Comparison of ENCODE assay signal across 19 cellular contexts in the genomic region with DNA sequence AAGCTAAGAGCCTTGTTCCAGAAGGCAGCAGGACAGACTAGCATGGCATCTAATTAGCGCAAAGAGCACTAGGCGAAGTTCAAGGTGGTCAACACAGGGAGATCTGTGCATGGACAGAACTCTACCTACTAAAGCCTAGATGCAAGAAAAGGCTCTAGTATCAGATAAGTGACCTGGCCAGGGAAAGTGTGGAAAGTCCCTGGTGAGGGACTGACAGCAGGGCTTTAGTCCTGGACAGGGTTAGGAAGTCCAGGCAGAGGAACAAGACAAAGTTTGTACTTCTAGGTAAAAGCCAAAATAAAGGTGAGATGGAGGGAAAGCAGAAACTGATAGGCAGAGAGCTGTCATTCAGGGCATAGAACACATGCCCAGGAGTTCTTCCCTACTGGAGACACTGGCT. TPM values are rescaled to one million over a fixed set of nuclear protein-coding genes. Genes with fewer than 3 reads are reported as not detected.
DNase-seq lines count a peak whose midpoint lies in the region; ATAC-seq lines count a peak whose summit lies in the region.
"Had no signal": no experiment of that assay in that cellular context is flagged by ENCODE, and none has a peak within 500 bp of the region (broad histone marks: within the 10 kb centered on the region; RNA-seq: fewer than 3 reads in every experiment).

No MANE protein-coding gene starts in this region.

- no peaks in the 10 kb centered on the region for H3K9me3 ChIP-seq in CD4-positive, alpha-beta memory T cell (ENCODE audit: control insufficient read depth in 1 of 2, low read length in 2 of 2)
- H3K9me3 ChIP-seq: A549, Peyer's patch, psoas muscle had no signal

- H3K36me3 ChIP-seq in CD4-positive, alpha-beta memory T cell (ENCODE audit: insufficient read depth, low read length): no peaks in the 10 kb centered on the region

- no peak for DNase-seq in activated CD4-positive, alpha-beta T cell treated with anti-CD3 and anti-CD28 coated beads, Interleukin-2, amount 10 ng/mL, durations not matched to agents 7 days and 5 days
- no peak for DNase-seq in activated CD4-positive, alpha-beta T cell treated with anti-CD3 and anti-CD28 coated beads for 4 hours
- no peak for DNase-seq in CD4-positive, alpha-beta memory T cell
- DNase-seq in activated CD8-positive, alpha-beta T cell treated with anti-CD3 and anti-CD28 coated beads, Interleukin-2, amount 10 ng/mL, durations not matched to agents 7 days and 5 days: no peak
- no peak for DNase-seq in naive thymus-derived CD8-positive, alpha-beta T cell
- no peak for DNase-seq in NCI-H510A treated with DMSO at 0.1 percent for 48 hours (lab: John Stamatoyannopoulos, UW)
- DNase-seq in NCI-H2029 treated with DMSO at 0.1 percent for 48 hours (lab: John Stamatoyannopoulos, UW): no peak
- no peak for DNase-seq in DMS53 (lab: John Stamatoyannopoulos, UW)
- DNase-seq: central memory CD4-positive, alpha-beta T cell; DND-41; kidney glomerular epithelial cell; NCI-H2171; NCI-H526 treated with DMSO at 0.1 percent for 48 hours; Peyer's patch; psoas muscle had no signal

- POLR2A ChIA-PET in activated CD4-positive, alpha-beta T cell treated with anti-CD3 and anti-CD28 coated beads, Interleukin-2, amount 10 ng/mL, durations not matched to agents 7 days and 5 days (lab: Charles Lee): no interaction called here
- POLR2A ChIA-PET in CD4-positive, alpha-beta memory T cell (lab: Charles Lee; ENCODE audit: partially characterized antibody): interaction anchor here (0.8 to 1.1 kb wide), 2 partner anchors 43 to 128 kb away, joined by 3 read pairs; no protein-coding TSS in a partner anchor
- POLR2A ChIA-PET in activated CD8-positive, alpha-beta T cell treated with anti-CD3 and anti-CD28 coated beads, Interleukin-2, amount 10 ng/mL, durations not matched to agents 7 days and 5 days (lab: Charles Lee): no interaction called here
- POLR2A ChIA-PET in naive thymus-derived CD8-positive, alpha-beta T cell (lab: Charles Lee): interaction anchor here (0.6 kb wide), 1 partner anchor 26 kb away, joined by 3 read pairs; no protein-coding TSS in a partner anchor

- no peak for ATAC-seq in activated CD8-positive, alpha-beta T cell treated with anti-CD3 and anti-CD28 coated beads, Interleukin-2, amount 10 ng/mL, durations not matched to agents 7 days and 5 days
- ATAC-seq in naive thymus-derived CD8-positive, alpha-beta T cell: no peak
- ATAC-seq: psoas muscle had no signal

- intact Hi-C loops in CD4-positive, alpha-beta memory T cell (cut with micrococcal nuclease): no loop called here

- peaks cover 6% of the 10 kb centered on the region for H3K9me3 Mint-ChIP-seq in activated CD4-positive, alpha-beta T cell treated with anti-CD3 and anti-CD28 coated beads, Interleukin-2, amount 10 ng/mL, durations not matched to agents 7 days and 5 days
- peaks cover 0 to 1% (median 0%) of the 10 kb centered on the region in 8 donors for H3K9me3 Mint-ChIP-seq in CD4-positive, alpha-beta memory T cell
- no peaks in the 10 kb centered on the region for H3K9me3 Mint-ChIP-seq in activated CD8-positive, alpha-beta T cell treated with anti-CD3 and anti-CD28 coated beads, Interleukin-2, amount 10 ng/mL, durations not matched to agents 7 days and 5 days (ENCODE audit: insufficient read depth)
- no peaks in the 10 kb centered on the region for H3K9me3 Mint-ChIP-seq in naive thymus-derived CD8-positive, alpha-beta T cell
- H3K9me3 Mint-ChIP-seq: activated T-helper 1 cell treated with anti-CD3 and anti-CD28 coated beads, Interleukin-12 subunit alpha, Interleukin-12 subunit beta, Interleukin-2, Interleukin-4 antibody, amounts not matched to agents 30 ng/mL and 10 ng/mL and 1 ng/mL, durations not matched to agents 14 hours and 24 hours and 36 hours had no signal

- peaks cover 31% of the 10 kb centered on the region for H3K4me1 ChIP-seq in CD4-positive, alpha-beta memory T cell (ENCODE audit: insufficient read depth, low read length)
- H3K4me1 ChIP-seq: A549 had no signal

- H3K27me3 Mint-ChIP-seq in activated CD4-positive, alpha-beta T cell treated with anti-CD3 and anti-CD28 coated beads, Interleukin-2, amount 10 ng/mL, durations not matched to agents 7 days and 5 days: no peaks in the 10 kb centered on the region
- no peaks in the 10 kb centered on the region for H3K27me3 Mint-ChIP-seq in CD4-positive, alpha-beta memory T cell
- no peaks in the 10 kb centered on the region for H3K27me3 Mint-ChIP-seq in activated CD8-positive, alpha-beta T cell treated with anti-CD3 and anti-CD28 coated beads, Interleukin-2, amount 10 ng/mL, durations not matched to agents 7 days and 5 days (ENCODE audit: low read depth)
- no peaks in the 10 kb centered on the region for H3K27me3 Mint-ChIP-seq in naive thymus-derived CD8-positive, alpha-beta T cell
- H3K27me3 Mint-ChIP-seq: activated naive CD8-positive, alpha-beta T cell; B cell had no signal

- no peaks in the 10 kb centered on the region for H3K27me3 ChIP-seq in CD4-positive, alpha-beta memory T cell (ENCODE audit: insufficient read depth, low read length)
- H3K27me3 ChIP-seq: Peyer's patch had no signal

- H3K36me3 Mint-ChIP-seq in activated CD4-positive, alpha-beta T cell treated with anti-CD3 and anti-CD28 coated beads, Interleukin-2, amount 10 ng/mL, durations not matched to agents 7 days and 5 days (ENCODE audit: low read depth): peaks cover 46% of the 10 kb centered on the region
- H3K36me3 Mint-ChIP-seq in CD4-positive, alpha-beta memory T cell: peaks cover 19 to 26% of the 10 kb centered on the region in 2 donors
- peaks cover 50% of the 10 kb centered on the region for H3K36me3 Mint-ChIP-seq in activated CD8-positive, alpha-beta T cell treated with anti-CD3 and anti-CD28 coated beads, Interleukin-2, amount 10 ng/mL, durations not matched to agents 7 days and 5 days (ENCODE audit: low read depth)
- H3K36me3 Mint-ChIP-seq in naive thymus-derived CD8-positive, alpha-beta T cell: peaks cover under 1 to 24% (median 6%) of the 10 kb centered on the region in 3 donors

- H3K4me1 Mint-ChIP-seq in activated CD4-positive, alpha-beta T cell treated with anti-CD3 and anti-CD28 coated beads, Interleukin-2, amount 10 ng/mL, durations not matched to agents 7 days and 5 days: peaks cover 68% of the 10 kb centered on the region
- peaks cover 27 to 53% (median 37%) of the 10 kb centered on the region in 4 donors for H3K4me1 Mint-ChIP-seq in CD4-positive, alpha-beta memory T cell
- peaks cover 72% of the 10 kb centered on the region for H3K4me1 Mint-ChIP-seq in activated CD8-positive, alpha-beta T cell treated with anti-CD3 and anti-CD28 coated beads, Interleukin-2, amount 10 ng/mL, durations not matched to agents 7 days and 5 days (ENCODE audit: low read depth)
- H3K4me1 Mint-ChIP-seq in naive thymus-derived CD8-positive, alpha-beta T cell: peaks cover 15 to 61% (median 27%) of the 10 kb centered on the region in 4 donors
- H3K4me1 Mint-ChIP-seq: B cell had no signal

- no peak overlapping the region for H3K27ac ChIP-seq in CD4-positive, alpha-beta memory T cell (ENCODE audit: low read depth, low read length)
- H3K27ac ChIP-seq: A549, Peyer's patch, psoas muscle had no signal

- CTCF ChIA-PET in activated CD4-positive, alpha-beta T cell treated with anti-CD3 and anti-CD28 coated beads, Interleukin-2, amount 10 ng/mL, durations not matched to agents 7 days and 5 days (lab: Charles Lee): interaction anchor here (0.7 to 4.1 kb wide), 6 partner anchors 9 to 130 kb away, joined by 3 to 20 read pairs (median 4); no protein-coding TSS in a partner anchor
- CTCF ChIA-PET in CD4-positive, alpha-beta memory T cell (lab: Charles Lee; ENCODE audit: partially characterized antibody): interaction anchor here (1.5 to 1.8 kb wide), 2 partner anchors 29 to 101 kb away, joined by 4 to 6 read pairs; no protein-coding TSS in a partner anchor
- CTCF ChIA-PET in activated CD8-positive, alpha-beta T cell treated with anti-CD3 and anti-CD28 coated beads, Interleukin-2, amount 10 ng/mL, durations not matched to agents 7 days and 5 days (lab: Charles Lee): interaction anchor here (0.9 to 2.7 kb wide), 4 partner anchors 27 to 130 kb away, joined by 3 to 11 read pairs (median 7); partner anchors contain the start of gene MXD1

- H3K4me3 ChIP-seq in CD4-positive, alpha-beta memory T cell (ENCODE audit: low read length in 2 of 2): no peak overlapping the region
- H3K4me3 ChIP-seq: A549, Peyer's patch, psoas muscle had no signal

- H3K4me3 Mint-ChIP-seq in activated CD4-positive, alpha-beta T cell treated with anti-CD3 and anti-CD28 coated beads, Interleukin-2, amount 10 ng/mL, durations not matched to agents 7 days and 5 days: no peak overlapping the region
- H3K4me3 Mint-ChIP-seq in CD4-positive, alpha-beta memory T cell: peak overlapping the region in 4 of 8 donors; percentile 23 to 48 (median 30)
- H3K4me3 Mint-ChIP-seq in activated CD8-positive, alpha-beta T cell treated with anti-CD3 and anti-CD28 coated beads, Interleukin-2, amount 10 ng/mL, durations not matched to agents 7 days and 5 days: no peak overlapping the region
- no peak overlapping the region for H3K4me3 Mint-ChIP-seq in naive thymus-derived CD8-positive, alpha-beta T cell
- H3K4me3 Mint-ChIP-seq: activated naive CD8-positive, alpha-beta T cell; activated T-helper 1 cell treated with anti-CD3 and anti-CD28 coated beads, Interleukin-12 subunit alpha, Interleukin-12 subunit beta, Interleukin-2, Interleukin-4 antibody, amounts not matched to agents 30 ng/mL and 10 ng/mL and 1 ng/mL, durations not matched to agents 14 hours and 24 hours and 36 hours; B cell had no signal

- H3K27ac Mint-ChIP-seq in activated CD4-positive, alpha-beta T cell treated with anti-CD3 and anti-CD28 coated beads, Interleukin-2, amount 10 ng/mL, durations not matched to agents 7 days and 5 days: peak overlapping the region; percentile 38
- peak overlapping the region; percentile 5 to 86 (median 84) for H3K27ac Mint-ChIP-seq in CD4-positive, alpha-beta memory T cell
- peak overlapping the region; percentile 86 for H3K27ac Mint-ChIP-seq in activated CD8-positive, alpha-beta T cell treated with anti-CD3 and anti-CD28 coated beads, Interleukin-2, amount 10 ng/mL, durations not matched to agents 7 days and 5 days
- peak overlapping the region in 8 of 10 donors; percentile 19 to 88 (median 73) for H3K27ac Mint-ChIP-seq in naive thymus-derived CD8-positive, alpha-beta T cell
- H3K27ac Mint-ChIP-seq: activated naive CD8-positive, alpha-beta T cell; B cell had no signal

RNA-seq across cellular contexts. Expression of gene PCBP1, which starts 45.0 kb away (rescaled TPM):
- total RNA-seq in activated CD4-positive, alpha-beta T cell treated with anti-CD3 and anti-CD28 coated beads, Interleukin-2, amount 10 ng/mL, durations not matched to agents 7 days and 5 days: 100 to 1,000 TPM; 527 to 544 TPM
- 100 to 1,000 TPM; 372 to 383 TPM for total RNA-seq in CD4-positive, alpha-beta memory T cell
- polyA plus RNA-seq in CD4-positive, alpha-beta memory T cell: 100 to 1,000 TPM; 116 to 153 TPM
- 100 to 1,000 TPM; 516 to 518 TPM for total RNA-seq in activated CD8-positive, alpha-beta T cell treated with anti-CD3 and anti-CD28 coated beads, Interleukin-2, amount 10 ng/mL, durations not matched to agents 7 days and 5 days
- total RNA-seq in naive thymus-derived CD8-positive, alpha-beta T cell: 100 to 1,000 TPM; 386 to 393 TPM
- polyA plus RNA-seq in naive thymus-derived CD8-positive, alpha-beta T cell: 100 to 1,000 TPM; 159 to 218 (median 195) TPM

Comparison
In these comparisons a context has a peak if more than half of its experiments do, and no peak if none do; other contexts are left out.
1. POLR2A ChIA-PET loops: an anchor here in CD4-positive, alpha-beta memory T cell (0.8 to 1.1 kb wide) and naive thymus-derived CD8-positive, alpha-beta T cell (0.6 kb wide); none called in activated CD4-positive, alpha-beta T cell treated with anti-CD3 and anti-CD28 coated beads, Interleukin-2, amount 10 ng/mL, durations not matched to agents 7 days and 5 days and activated CD8-positive, alpha-beta T cell treated with anti-CD3 and anti-CD28 coated beads, Interleukin-2, amount 10 ng/mL, durations not matched to agents 7 days and 5 days.